ENCODE assay signal across 19 cellular contexts in the genomic region with DNA sequence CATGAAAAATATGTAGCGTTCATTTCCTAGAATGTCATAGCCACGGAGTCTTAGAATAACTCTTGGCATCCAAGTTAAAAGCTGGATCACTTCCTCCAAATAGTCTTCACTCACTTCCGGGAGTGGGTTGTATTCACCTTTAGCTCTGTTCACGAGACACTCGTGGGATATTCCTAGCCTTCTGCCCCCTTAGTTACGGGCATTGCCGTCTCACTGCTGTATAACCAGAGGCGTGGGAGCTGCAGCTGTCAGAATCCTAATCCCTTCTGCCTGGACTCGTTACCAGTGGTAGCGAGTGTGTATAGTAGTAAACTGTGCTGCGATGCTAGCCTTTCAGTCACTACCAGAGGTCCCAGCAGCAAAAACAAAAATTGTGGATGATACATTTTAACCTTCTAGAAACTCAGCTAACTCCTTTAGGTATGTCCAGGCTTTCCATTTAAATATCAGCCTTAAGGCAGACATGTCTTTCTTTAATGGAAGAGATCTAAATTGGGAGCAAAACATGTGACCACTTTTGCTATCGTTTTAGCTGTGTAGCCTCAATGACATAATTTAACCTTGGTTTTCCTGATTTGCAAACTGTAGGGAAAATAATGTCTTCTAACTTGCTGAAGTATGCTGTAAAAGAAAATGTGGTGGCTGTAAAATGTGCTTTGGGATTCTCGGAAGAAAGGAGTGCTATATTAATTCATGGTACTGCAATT.
"Had no signal": no experiment of that assay in that cellular context is flagged by ENCODE, and none has a peak within 500 bp of the region (broad histone marks: within the 10 kb centered on the region; RNA-seq: fewer than 3 reads in every experiment).

No MANE protein-coding gene starts in this region.

- H3K27ac ChIP-seq: foreskin keratinocyte, testis, upper lobe of left lung, WERI-Rb-1 had no signal

- H3K27me3 Mint-ChIP-seq: activated CD4-positive, alpha-beta memory T cell treated with anti-CD3 and anti-CD28 coated beads for 36 hours; activated CD4-positive, alpha-beta T cell treated with anti-CD3 and anti-CD28 coated beads for 36 hours; activated naive CD4-positive, alpha-beta T cell treated with anti-CD3 and anti-CD28 coated beads, Interleukin-2, amount 50 U/mL, for 24 hours; stimulated activated naive CD8-positive, alpha-beta T cell treated with anti-CD3 and anti-CD28 coated beads, Interleukin-15, Interleukin-2, amounts not matched to agents 100 ng/mL and 50 ng/mL, for 24 hours had no signal

- ATAC-seq: activated CD4-positive, alpha-beta T cell treated with anti-CD3 and anti-CD28 coated beads for 36 hours; foreskin keratinocyte; natural killer cell had no signal

- DNase-seq: activated CD4-positive, alpha-beta memory T cell treated with anti-CD3 and anti-CD28 coated beads for 36 hours; activated CD4-positive, alpha-beta T cell treated with anti-CD3 and anti-CD28 coated beads for 36 hours; activated effector memory CD4-positive, alpha-beta T cell treated with anti-CD3 and anti-CD28 coated beads, Interleukin-2, amount 50 U/mL, for 16 hours; activated T-cell treated with anti-CD3 and anti-CD28 coated beads, Interleukin-2, amount 50 U/mL, for 48 hours; amygdala; cerebellar nuclear complex; effector memory CD4-positive, alpha-beta T cell; foreskin keratinocyte; mammary epithelial cell; natural killer cell; retina; testis; upper lobe of left lung; WERI-Rb-1 had no signal

- H3K27ac Mint-ChIP-seq: activated CD4-positive, alpha-beta memory T cell treated with anti-CD3 and anti-CD28 coated beads for 36 hours; activated CD4-positive, alpha-beta T cell treated with anti-CD3 and anti-CD28 coated beads for 36 hours; activated naive CD4-positive, alpha-beta T cell treated with anti-CD3 and anti-CD28 coated beads, Interleukin-2, amount 50 U/mL, for 24 hours; stimulated activated naive CD8-positive, alpha-beta T cell treated with anti-CD3 and anti-CD28 coated beads, Interleukin-15, Interleukin-2, amounts not matched to agents 100 ng/mL and 50 ng/mL, for 24 hours; T-helper 1 cell treated with Interleukin-12 subunit alpha and Interleukin-12 subunit beta and Interleukin-4 antibody, amounts not matched to agents 30 μg/mL and 1 μg/mL, for 36 hours had no signal

- H3K4me3 Mint-ChIP-seq: activated CD4-positive, alpha-beta memory T cell treated with anti-CD3 and anti-CD28 coated beads for 36 hours; activated CD4-positive, alpha-beta T cell treated with anti-CD3 and anti-CD28 coated beads for 36 hours; activated naive CD4-positive, alpha-beta T cell treated with anti-CD3 and anti-CD28 coated beads, Interleukin-2, amount 50 U/mL, for 24 hours; brain; natural killer cell; stimulated activated naive CD8-positive, alpha-beta T cell treated with anti-CD3 and anti-CD28 coated beads, Interleukin-15, Interleukin-2, amounts not matched to agents 100 ng/mL and 50 ng/mL, for 24 hours; T-helper 1 cell treated with Interleukin-12 subunit alpha and Interleukin-12 subunit beta and Interleukin-4 antibody, amounts not matched to agents 30 μg/mL and 1 μg/mL, for 36 hours had no signal

- H3K4me3 ChIP-seq: smooth muscle cell, testis, upper lobe of left lung had no signal

- H3K9me3 Mint-ChIP-seq: activated CD4-positive, alpha-beta memory T cell treated with anti-CD3 and anti-CD28 coated beads for 36 hours; activated naive CD4-positive, alpha-beta T cell treated with anti-CD3 and anti-CD28 coated beads, Interleukin-2, amount 50 U/mL, for 24 hours; brain; natural killer cell; stimulated activated naive CD8-positive, alpha-beta T cell treated with anti-CD3 and anti-CD28 coated beads, Interleukin-15, Interleukin-2, amounts not matched to agents 100 ng/mL and 50 ng/mL, for 24 hours; T-helper 1 cell treated with Interleukin-12 subunit alpha and Interleukin-12 subunit beta and Interleukin-4 antibody, amounts not matched to agents 30 μg/mL and 1 μg/mL, for 36 hours had no signal

- H3K4me2 ChIP-seq: smooth muscle cell had no signal

- H3K4me1 Mint-ChIP-seq: activated CD4-positive, alpha-beta T cell treated with anti-CD3 and anti-CD28 coated beads for 36 hours; activated naive CD4-positive, alpha-beta T cell treated with anti-CD3 and anti-CD28 coated beads, Interleukin-2, amount 50 U/mL, for 24 hours; natural killer cell had no signal

- H3K9me3 ChIP-seq: testis, upper lobe of left lung had no signal

- H3K27me3 ChIP-seq: foreskin keratinocyte, testis, upper lobe of left lung had no signal

- H3K4me1 ChIP-seq: foreskin keratinocyte, testis, upper lobe of left lung had no signal
